ENCODE assay signal across 9 cellular contexts in genomic region chrX:47200385-47201150, GRCh38. TPM values are rescaled to one million over a fixed set of nuclear protein-coding genes. Genes with fewer than 3 reads are reported as not detected.
DNase-seq lines count a peak whose midpoint lies in the region; ATAC-seq and TF ChIP-seq lines count a peak whose summit lies in the region.
"Had no signal": no experiment of that assay in that cellular context is flagged by ENCODE, and none has a peak within 500 bp of the region (broad histone marks: within the 10 kb centered on the region; RNA-seq: fewer than 3 reads in every experiment).

No MANE protein-coding gene starts in this region.

- in situ Hi-C loops in astrocyte of the cerebellum (cut with HindIII; ENCODE audit: low sequenced_read_pairs) (no loop called here), transverse colon (cut with MboI; ENCODE audit: low pct_ligation_motif_present in 1 of 4, low pct_unique_long_range_greater_than_20kb in 1 of 4, low sequenced_read_pairs in 3 of 4) (loop anchor here in 1 of 4 donors (25.0 kb wide), 1 partner anchor 337 kb away; no protein-coding TSS in a partner anchor)

- no peaks in the 10 kb centered on the region for H3K27me3 ChIP-seq in transverse colon

- H3K4me1 ChIP-seq in transverse colon = peaks cover 18 to 36% (median 19%) of the 10 kb centered on the region in 4 donors

- CTCF ChIA-PET in activated naive CD4-positive, alpha-beta T cell treated with anti-CD3 and anti-CD28 coated beads for 36 hours (lab: Charles Lee) = interaction anchor here (0.5 to 0.7 kb wide), 2 partner anchors 11 to 368 kb away, joined by 3 to 5 read pairs; no protein-coding TSS in a partner anchor
- CTCF ChIA-PET in T-cell (lab: Charles Lee) = interaction anchor here in 1 of 2 donors (0.6 kb wide), 1 partner anchor 333 kb away, joined by 4 read pairs; no protein-coding TSS in a partner anchor

- peaks cover 31% of the 10 kb centered on the region for H3K36me3 Mint-ChIP-seq in activated naive CD4-positive, alpha-beta T cell treated with anti-CD3 and anti-CD28 coated beads for 36 hours (ENCODE audit: low read depth)
- peaks cover 30% of the 10 kb centered on the region for H3K36me3 Mint-ChIP-seq in T-cell

- peak overlapping the region; percentile 50 for H3K27ac Mint-ChIP-seq in activated naive CD4-positive, alpha-beta T cell treated with anti-CD3 and anti-CD28 coated beads for 36 hours
- H3K27ac Mint-ChIP-seq in T-cell = peak overlapping the region in 1 of 2 donors; percentile 61

- POLR2A ChIA-PET in T-cell (lab: Charles Lee) = interaction anchor here in 1 of 2 donors (0.6 kb wide), 2 partner anchors 603 to 1755 kb away, joined by 3 read pairs; no protein-coding TSS in a partner anchor

- TF ChIP-seq POLR2A in transverse colon (IDR thresholded peaks at IDR 0.05) = no peak

- TF ChIP-seq CTCF in astrocyte of the cerebellum (IDR thresholded peaks at IDR 0.05; ENCODE audit: low read depth, low read length, missing control alignments) (peak; percentile 28), transverse colon (IDR thresholded peaks at IDR 0.05) (peak in 3 of 5 experiments; percentile 15 to 51 (median 27))

- intact Hi-C loops in activated naive CD4-positive, alpha-beta T cell treated with anti-CD3 and anti-CD28 coated beads for 36 hours (cut with micrococcal nuclease) = no loop called here
- intact Hi-C loops in left ventricle myocardium superior (cut with micrococcal nuclease) = no loop called here
- intact Hi-C loops in transverse colon (cut with DNase I; ENCODE audit: low total_unique reads) = no loop called here

- peak overlapping the region; percentile 26 to 60 (median 54) for H3K27ac ChIP-seq in transverse colon
- H3K27ac ChIP-seq: C4-2B had no signal

- WGBS in transverse colon (ENCODE audit: low coverage in 1 of 2), 2 donors = 77% methylated on average over 9 of the region's 9 CpGs; no CpG with 5 or more reads in 1 of the 2 donors

- H3K9me3 ChIP-seq in transverse colon = no peaks in the 10 kb centered on the region

- no peak overlapping the region for H3K4me3 Mint-ChIP-seq in activated naive CD4-positive, alpha-beta T cell treated with anti-CD3 and anti-CD28 coated beads for 36 hours
- H3K4me3 Mint-ChIP-seq in T-cell = no peak overlapping the region

- DNase-seq in activated naive CD4-positive, alpha-beta T cell treated with anti-CD3 and anti-CD28 coated beads for 36 hours = no peak
- no peak for DNase-seq in activated naive CD4-positive, alpha-beta T cell treated with Interleukin-2 at 50 U/mL for 16 hours
- DNase-seq in astrocyte of the cerebellum (ENCODE audit: low read depth) = no peak
- peak; percentile 48 for DNase-seq in left ventricle myocardium superior
- DNase-seq in transverse colon = peak; percentile 55
- no peak for DNase-seq in T-cell

- H3K4me3 ChIP-seq in astrocyte of the cerebellum (ENCODE audit: low read depth, low read length) (no peak overlapping the region), transverse colon (no peak overlapping the region)

- TF ChIP-seq EP300 in transverse colon (IDR thresholded peaks at IDR 0.05; ENCODE audit: low read depth) = no peak

- H3K4me1 Mint-ChIP-seq in activated naive CD4-positive, alpha-beta T cell treated with anti-CD3 and anti-CD28 coated beads for 36 hours (ENCODE audit: low read depth) = peaks cover 30% of the 10 kb centered on the region
- peaks cover 36 to 49% (median 36%) of the 10 kb centered on the region in 3 donors for H3K4me1 Mint-ChIP-seq in T-cell

- H3K27me3 Mint-ChIP-seq in activated naive CD4-positive, alpha-beta T cell treated with anti-CD3 and anti-CD28 coated beads for 36 hours (ENCODE audit: low read depth) = no peaks in the 10 kb centered on the region
- H3K27me3 Mint-ChIP-seq in T-cell = no peaks in the 10 kb centered on the region

- no peaks in the 10 kb centered on the region for H3K9me3 Mint-ChIP-seq in activated naive CD4-positive, alpha-beta T cell treated with anti-CD3 and anti-CD28 coated beads for 36 hours
- no peaks in the 10 kb centered on the region for H3K9me3 Mint-ChIP-seq in T-cell

- ATAC-seq in left ventricle myocardium superior = peak; percentile 62
- ATAC-seq in HG02588 (IDR thresholded peaks at IDR 0.05; ENCODE audit: unreplicated experiment) = no peak
- no peak for ATAC-seq in T-cell (replicated peaks in 1 of 4)
- no peak for ATAC-seq in GM21528 (IDR thresholded peaks at IDR 0.05; ENCODE audit: low FRiP score, unreplicated experiment)

- H3K36me3 ChIP-seq in transverse colon = peaks cover 1 to 27% (median 3%) of the 10 kb centered on the region in 4 donors

RNA-seq across cellular contexts. Expression of gene UBA1, which starts 6.9 kb away (rescaled TPM):
- total RNA-seq in activated naive CD4-positive, alpha-beta T cell treated with anti-CD3 and anti-CD28 coated beads for 36 hours = 100 to 1,000 TPM; 246 to 251 TPM
- total RNA-seq in left ventricle myocardium superior = 100 TPM
- 100 to 1,000 TPM; 145 to 182 (median 163) TPM for total RNA-seq in transverse colon
- 100 to 1,000 TPM; 116 to 177 (median 149) TPM for total RNA-seq in T-cell

RNA-seq across cellular contexts. Expression of gene CDK16, which starts 17.9 kb away (rescaled TPM):
- total RNA-seq in activated naive CD4-positive, alpha-beta T cell treated with anti-CD3 and anti-CD28 coated beads for 36 hours = 10 to 100 TPM; 85.3 to 88.3 TPM
- total RNA-seq in left ventricle myocardium superior (155 TPM), transverse colon (100 to 1,000 TPM; 105 to 181 (median 151) TPM), T-cell (100 to 1,000 TPM in 2 of 5 donors, 10 to 100 TPM in 3; 54.7 to 139 (median 60.4) TPM)

RNA-seq across cellular contexts. Expression of gene USP11, which starts 32.2 kb away (rescaled TPM):
- total RNA-seq in activated naive CD4-positive, alpha-beta T cell treated with anti-CD3 and anti-CD28 coated beads for 36 hours = 10 to 100 TPM; 12.2 to 12.4 TPM
- total RNA-seq in left ventricle myocardium superior (31.4 TPM), transverse colon (10 to 100 TPM in 3 of 4 donors, 1 to 10 TPM in 1; 5.0 to 45.3 (median 22.3) TPM), T-cell (100 to 1,000 TPM in 1 of 5 donors, 10 to 100 TPM in 4; 72.3 to 122 (median 85.5) TPM)

RNA-seq across cellular contexts. Expression of gene RBM10, which starts 55.5 kb away (rescaled TPM):
- total RNA-seq in activated naive CD4-positive, alpha-beta T cell treated with anti-CD3 and anti-CD28 coated beads for 36 hours = 10 to 100 TPM; 65.4 to 65.5 TPM
- total RNA-seq in left ventricle myocardium superior = 32.9 TPM
- total RNA-seq in transverse colon = 10 to 100 TPM; 28.6 to 70.8 (median 31.5) TPM
- total RNA-seq in T-cell = 10 to 100 TPM; 37.3 to 60.3 (median 55.8) TPM

RNA-seq across cellular contexts. Expression of gene NDUFB11, which starts 56.1 kb away (rescaled TPM):
- 10 to 100 TPM; 85.8 to 87.2 TPM for total RNA-seq in activated naive CD4-positive, alpha-beta T cell treated with anti-CD3 and anti-CD28 coated beads for 36 hours
- 210 TPM for total RNA-seq in left ventricle myocardium superior
- total RNA-seq in transverse colon = 10 to 100 TPM; 64.3 to 91.1 (median 71.4) TPM
- 10 to 100 TPM; 52.9 to 64.1 (median 57.8) TPM for total RNA-seq in T-cell

Comparison
In these comparisons a context has a peak if more than half of its experiments do, and no peak if none do; other contexts are left out.
1. DNase-seq: peak in left ventricle myocardium superior (single experiment) and transverse colon (single experiment); none in activated naive CD4-positive, alpha-beta T cell treated with anti-CD3 and anti-CD28 coated beads for 36 hours (single experiment), activated naive CD4-positive, alpha-beta T cell treated with Interleukin-2 at 50 U/mL for 16 hours (single experiment), astrocyte of the cerebellum (single experiment) and T-cell (0 of 34).